In the genomic region with DNA sequence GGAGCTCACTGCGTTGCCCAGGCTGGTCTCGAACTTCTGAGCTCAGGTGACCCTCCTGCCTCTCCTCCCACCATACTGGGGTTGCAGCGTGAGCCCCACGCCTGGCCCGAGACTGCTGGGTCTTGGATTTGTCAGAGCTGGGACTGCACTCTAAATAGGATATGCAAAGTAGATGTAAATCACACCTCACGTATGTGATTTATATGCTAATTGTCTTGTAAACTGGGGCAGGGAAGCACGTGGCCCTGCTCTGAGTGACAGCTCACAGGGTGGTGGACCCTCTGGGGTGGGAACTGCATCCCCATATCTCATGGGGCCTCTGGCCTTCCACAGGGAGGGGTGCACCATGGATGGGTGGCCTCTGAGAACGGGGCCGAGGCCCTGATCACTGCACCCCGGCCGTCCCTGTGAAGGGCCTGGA, we compare ENCODE assay signal across 1 cellular context.
TF ChIP-seq lines count a peak whose summit lies in the region.

No MANE protein-coding gene starts in this region.

TF ChIP-seq in K562, 482 proteins besides CTCF, POLR2A, EP300 and RAD21:
- TF ChIP-seq HOMEZ (CRISPR knock-in tag; IDR thresholded peaks at IDR 0.05) (no peak), ZNF23 (CRISPR knock-in tag; IDR thresholded peaks at IDR 0.05) (no peak), ARID3A (IDR thresholded peaks at IDR 0.05; ENCODE audit: borderline replicate concordance, low read depth, low read length) (no peak), ZNF407 (IDR thresholded peaks at IDR 0.05; ENCODE audit: low read depth) (no peak), TFE3 (CRISPR knock-in tag; IDR thresholded peaks at IDR 0.05) (no peak), ZBTB9 (CRISPR knock-in tag; IDR thresholded peaks at IDR 0.05) (no peak)
- TF ChIP-seq, protein P1, sequence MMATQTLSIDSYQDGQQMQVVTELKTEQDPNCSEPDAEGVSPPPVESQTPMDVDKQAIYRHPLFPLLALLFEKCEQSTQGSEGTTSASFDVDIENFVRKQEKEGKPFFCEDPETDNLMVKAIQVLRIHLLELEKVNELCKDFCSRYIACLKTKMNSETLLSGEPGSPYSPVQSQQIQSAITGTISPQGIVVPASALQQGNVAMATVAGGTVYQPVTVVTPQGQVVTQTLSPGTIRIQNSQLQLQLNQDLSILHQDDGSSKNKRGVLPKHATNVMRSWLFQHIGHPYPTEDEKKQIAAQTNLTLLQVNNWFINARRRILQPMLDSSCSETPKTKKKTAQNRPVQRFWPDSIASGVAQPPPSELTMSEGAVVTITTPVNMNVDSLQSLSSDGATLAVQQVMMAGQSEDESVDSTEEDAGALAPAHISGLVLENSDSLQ (IDR thresholded peaks at IDR 0.05) = peak; percentile 68
TF ChIP-seq in K562: peak in this region for 1.
